In the genomic region with DNA sequence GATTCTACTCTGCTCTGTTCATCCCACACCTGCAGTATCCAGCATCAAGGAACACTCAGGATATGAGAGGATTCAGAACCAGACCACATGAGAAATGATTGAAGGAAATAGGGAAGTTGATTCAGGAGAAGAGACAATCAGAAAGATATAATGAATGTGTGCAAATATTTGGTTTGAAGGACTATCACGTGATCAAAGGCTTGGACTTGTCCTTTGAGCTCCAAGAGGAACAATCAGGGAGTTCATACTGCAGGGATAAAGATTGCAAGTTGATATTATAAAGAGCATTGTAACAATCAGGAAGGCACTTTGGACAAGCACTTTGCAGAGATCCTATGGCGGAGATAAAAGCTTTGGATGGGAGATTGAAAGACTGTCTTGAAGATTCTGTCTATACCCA, we compare ENCODE assay signal across 23 cellular contexts. TPM values are rescaled to one million over a fixed set of nuclear protein-coding genes. Genes with fewer than 3 reads are reported as not detected.
"Had no signal": no experiment of that assay in that cellular context is flagged by ENCODE, and none has a peak within 500 bp of the region (broad histone marks: within the 10 kb centered on the region; RNA-seq: fewer than 3 reads in every experiment).

No MANE protein-coding gene starts in this region.

- H3K36me3 Mint-ChIP-seq: activated naive CD8-positive, alpha-beta T cell treated with anti-CD3 and anti-CD28 coated beads, Interleukin-2, amount 10 ng/mL, durations not matched to agents 7 days and 5 days; brain; natural killer cell treated with Interleukin-12 subunit alpha and Interleukin-12 subunit beta and Interleukin-15 and Interleukin-18, amount 100 ng/mL, for 72 hours had no signal

- FAIRE-seq: frontal cortex had no signal

- H3K27ac Mint-ChIP-seq: activated CD4-positive, alpha-beta T cell treated with anti-CD3 and anti-CD28 coated beads, Interleukin-2, amount 10 ng/mL, durations not matched to agents 24 days and 14 days; activated CD8-positive, alpha-beta T cell treated with anti-CD3 and anti-CD28 coated beads for 36 hours; activated naive CD8-positive, alpha-beta T cell treated with anti-CD3 and anti-CD28 coated beads, Interleukin-2, amount 10 ng/mL, durations not matched to agents 7 days and 5 days; activated T-cell treated with anti-CD3 and anti-CD28 coated beads, Interleukin-2, amount 50 U/mL, for 24 hours; activated T-helper 2 cell treated with anti-CD3 and anti-CD28 coated beads, Interferon-gamma antibody, Interleukin-2, Interleukin-4, amounts not matched to agents 10 μg/mL and 5 μg/mL and 100 μg/mL, durations not matched to agents 14 hours and 24 hours and 36 hours; brain; natural killer cell treated with Interleukin-12 subunit alpha and Interleukin-12 subunit beta and Interleukin-15 and Interleukin-18, amount 100 ng/mL, for 72 hours; stimulated activated naive B cell treated with anti-CD40 and anti-IgM and Interleukin-4, amounts not matched to agents 10 μg/mL and 1 μg/mL and 100 μg/mL, for 72 hours had no signal

- H3K4me3 Mint-ChIP-seq: activated CD4-positive, alpha-beta T cell treated with anti-CD3 and anti-CD28 coated beads, Interleukin-2, amount 10 ng/mL, durations not matched to agents 24 days and 14 days; activated T-cell treated with anti-CD3 and anti-CD28 coated beads, Interleukin-2, amount 50 U/mL, for 24 hours; brain; central memory CD8-positive, alpha-beta T cell; natural killer cell treated with Interleukin-12 subunit alpha and Interleukin-12 subunit beta and Interleukin-15 and Interleukin-18, amount 100 ng/mL, for 72 hours; stimulated activated naive B cell treated with anti-CD40 and anti-IgM and Interleukin-4, amounts not matched to agents 10 μg/mL and 1 μg/mL and 100 μg/mL, for 72 hours had no signal

- DNase-seq: activated CD4-positive, alpha-beta T cell treated with anti-CD3 and anti-CD28 coated beads, Interleukin-2, amount 10 ng/mL, durations not matched to agents 24 days and 14 days; activated CD8-positive, alpha-beta T cell treated with anti-CD3 and anti-CD28 coated beads for 36 hours; activated naive CD4-positive, alpha-beta T cell treated with Interleukin-2 at 50 U/mL for 16 hours; activated naive CD8-positive, alpha-beta T cell treated with anti-CD3 and anti-CD28 coated beads, Interleukin-2, amount 10 ng/mL, durations not matched to agents 7 days and 5 days; activated T-cell treated with anti-CD3 and anti-CD28 coated beads, Interleukin-2, amount 50 U/mL, for 24 hours; heart left ventricle; stimulated activated naive B cell treated with anti-CD40 and anti-IgM and Interleukin-4, amounts not matched to agents 10 μg/mL and 1 μg/mL and 100 μg/mL, for 72 hours; thyroid gland had no signal

- H3K27me3 ChIP-seq: thyroid gland had no signal

- H3K9me3 ChIP-seq: heart left ventricle, neutrophil, thyroid gland had no signal

- H3K27ac ChIP-seq: coronary artery, heart left ventricle, neutrophil, parathyroid adenoma, thyroid gland had no signal

- H3K9me3 Mint-ChIP-seq: activated CD4-positive, alpha-beta T cell treated with anti-CD3 and anti-CD28 coated beads, Interleukin-2, amount 10 ng/mL, durations not matched to agents 24 days and 14 days; activated CD8-positive, alpha-beta T cell treated with anti-CD3 and anti-CD28 coated beads for 36 hours; activated naive CD8-positive, alpha-beta T cell treated with anti-CD3 and anti-CD28 coated beads, Interleukin-2, amount 10 ng/mL, durations not matched to agents 7 days and 5 days; activated T-cell treated with anti-CD3 and anti-CD28 coated beads, Interleukin-2, amount 50 U/mL, for 24 hours; activated T-helper 2 cell treated with anti-CD3 and anti-CD28 coated beads, Interferon-gamma antibody, Interleukin-2, Interleukin-4, amounts not matched to agents 10 μg/mL and 5 μg/mL and 100 μg/mL, durations not matched to agents 14 hours and 24 hours and 36 hours; brain; central memory CD8-positive, alpha-beta T cell; natural killer cell treated with Interleukin-12 subunit alpha and Interleukin-12 subunit beta and Interleukin-15 and Interleukin-18, amount 100 ng/mL, for 72 hours; stimulated activated naive B cell treated with anti-CD40 and anti-IgM and Interleukin-4, amounts not matched to agents 10 μg/mL and 1 μg/mL and 100 μg/mL, for 72 hours had no signal

RNA-seq across cellular contexts. Expression of a gene that starts 24.3 kb away (rescaled TPM):
- total RNA-seq: activated CD4-positive, alpha-beta T cell treated with anti-CD3 and anti-CD28 coated beads, Interleukin-2, amount 10 ng/mL, durations not matched to agents 24 days and 14 days; activated naive CD8-positive, alpha-beta T cell treated with anti-CD3 and anti-CD28 coated beads, Interleukin-2, amount 10 ng/mL, durations not matched to agents 7 days and 5 days; activated T-helper 2 cell treated with anti-CD3 and anti-CD28 coated beads, Interferon-gamma antibody, Interleukin-2, Interleukin-4, amounts not matched to agents 10 μg/mL and 5 μg/mL and 100 μg/mL, durations not matched to agents 14 hours and 24 hours and 36 hours; lower leg skin; T-helper 1 cell treated with Interleukin-12 subunit alpha and Interleukin-12 subunit beta and Interleukin-4 antibody, amounts not matched to agents 30 ng/mL and 1 ng/mL, for 36 hours; ureter had no signal
- polyA plus RNA-seq: esophagus had no signal

RNA-seq across cellular contexts. Expression of a gene that starts 35.7 kb away (rescaled TPM):
- total RNA-seq: activated CD4-positive, alpha-beta T cell treated with anti-CD3 and anti-CD28 coated beads, Interleukin-2, amount 10 ng/mL, durations not matched to agents 24 days and 14 days; activated CD8-positive, alpha-beta T cell treated with anti-CD3 and anti-CD28 coated beads for 36 hours; activated naive CD8-positive, alpha-beta T cell treated with anti-CD3 and anti-CD28 coated beads, Interleukin-2, amount 10 ng/mL, durations not matched to agents 7 days and 5 days; activated T-helper 2 cell treated with anti-CD3 and anti-CD28 coated beads, Interferon-gamma antibody, Interleukin-2, Interleukin-4, amounts not matched to agents 10 μg/mL and 5 μg/mL and 100 μg/mL, durations not matched to agents 14 hours and 24 hours and 36 hours; kidney epithelial cell; mesenteric fat pad; natural killer cell treated with Interleukin-12 subunit alpha and Interleukin-12 subunit beta and Interleukin-15 and Interleukin-18, amount 100 ng/mL, for 72 hours; renal cortical epithelial cell; T-helper 1 cell treated with Interleukin-12 subunit alpha and Interleukin-12 subunit beta and Interleukin-4 antibody, amounts not matched to agents 30 ng/mL and 1 ng/mL, for 36 hours; thyroid gland; ureter had no signal
- polyA plus RNA-seq: esophagus had no signal
